1 cellular context compared by ENCODE assay signal in the genomic region with DNA sequence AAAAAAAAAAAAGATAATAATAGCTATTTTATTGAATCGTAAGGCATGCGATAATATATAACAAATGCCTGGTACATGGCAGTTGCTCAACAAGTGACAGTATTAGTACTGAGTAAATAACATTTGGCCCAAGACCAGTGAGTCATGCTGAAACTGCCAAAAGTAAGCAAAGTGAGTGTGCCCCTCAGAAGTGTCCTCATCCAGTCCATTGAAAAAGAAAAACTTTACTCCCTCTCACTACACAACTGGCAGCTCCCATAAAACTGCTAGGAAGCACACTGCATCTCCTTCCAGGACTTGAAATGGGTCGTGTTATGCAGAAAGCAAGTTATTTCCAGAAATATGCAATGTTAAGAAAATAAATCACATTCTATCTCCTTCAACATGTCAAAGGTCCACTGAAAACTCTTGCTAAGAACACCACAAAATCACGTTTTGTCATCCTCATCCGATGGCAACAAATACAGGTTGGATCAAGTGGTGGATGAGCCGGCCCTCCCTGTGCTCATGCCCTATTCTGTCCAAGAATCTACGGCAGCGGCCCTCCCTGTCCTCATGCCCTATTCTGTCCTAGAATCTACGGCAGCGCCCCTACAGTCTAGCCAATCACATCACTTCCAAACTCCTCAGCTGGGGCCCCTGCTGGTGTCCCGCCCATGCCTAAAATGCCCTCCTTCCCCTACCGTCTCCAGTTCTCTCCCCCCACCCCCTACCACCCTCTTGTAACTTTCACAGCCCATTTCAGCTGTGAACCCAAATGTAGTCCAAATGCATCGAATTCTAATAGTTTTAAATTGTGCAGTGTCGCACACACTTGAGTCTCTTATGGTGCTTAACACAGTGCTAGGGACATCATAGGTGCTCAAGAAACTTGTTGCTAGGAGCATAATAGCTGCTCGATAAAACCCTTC.
A peak's percentile ranks its signal among the peaks of the same experiment; 100 is the strongest.
TF ChIP-seq lines count a peak whose summit lies in the region.

No MANE protein-coding gene starts in this region.

TF ChIP-seq in HepG2, 621 proteins besides CTCF, POLR2A, EP300 and RAD21 (continued from another document and continues in another):
- TF ChIP-seq, protein P1, sequence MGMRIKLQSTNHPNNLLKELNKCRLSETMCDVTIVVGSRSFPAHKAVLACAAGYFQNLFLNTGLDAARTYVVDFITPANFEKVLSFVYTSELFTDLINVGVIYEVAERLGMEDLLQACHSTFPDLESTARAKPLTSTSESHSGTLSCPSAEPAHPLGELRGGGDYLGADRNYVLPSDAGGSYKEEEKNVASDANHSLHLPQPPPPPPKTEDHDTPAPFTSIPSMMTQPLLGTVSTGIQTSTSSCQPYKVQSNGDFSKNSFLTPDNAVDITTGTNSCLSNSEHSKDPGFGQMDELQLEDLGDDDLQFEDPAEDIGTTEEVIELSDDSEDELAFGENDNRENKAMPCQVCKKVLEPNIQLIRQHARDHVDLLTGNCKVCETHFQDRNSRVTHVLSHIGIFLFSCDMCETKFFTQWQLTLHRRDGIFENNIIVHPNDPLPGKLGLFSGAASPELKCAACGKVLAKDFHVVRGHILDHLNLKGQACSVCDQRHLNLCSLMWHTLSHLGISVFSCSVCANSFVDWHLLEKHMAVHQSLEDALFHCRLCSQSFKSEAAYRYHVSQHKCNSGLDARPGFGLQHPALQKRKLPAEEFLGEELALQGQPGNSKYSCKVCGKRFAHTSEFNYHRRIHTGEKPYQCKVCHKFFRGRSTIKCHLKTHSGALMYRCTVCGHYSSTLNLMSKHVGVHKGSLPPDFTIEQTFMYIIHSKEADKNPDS (CRISPR knock-in tag; IDR thresholded peaks at IDR 0.05): no peak
- 0 out of 2 replicates have a peak, but pooled peaks have one; percentile 19 for TF ChIP-seq SMC3 (IDR thresholded peaks at IDR 0.05; ENCODE audit: low read length)
- TF ChIP-seq RBAK (CRISPR knock-in tag; IDR thresholded peaks at IDR 0.05): no peak
- TF ChIP-seq ZSCAN12 (CRISPR knock-in tag; IDR thresholded peaks at IDR 0.05): no peak
- 0 out of 2 replicates have a peak, but pooled peaks have one; percentile 26 for TF ChIP-seq ETV6 (CRISPR knock-in tag; conservative IDR thresholded peaks at IDR 0.05)
- TF ChIP-seq TBX2 (CRISPR knock-in tag; IDR thresholded peaks at IDR 0.05; ENCODE audit: borderline replicate concordance): peak; percentile 67; the same call in 1 of the 2 replicates
- TF ChIP-seq HNRNPK (IDR thresholded peaks at IDR 0.05; ENCODE audit: low read depth, low read length, poor library complexity, severe bottlenecking): no peak
- TF ChIP-seq ZNF772 (CRISPR knock-in tag; IDR thresholded peaks at IDR 0.05): 0 out of 2 replicates have a peak, but pooled peaks have one; percentile 40
- no peak for TF ChIP-seq SMARCC2 (IDR thresholded peaks at IDR 0.05)
- TF ChIP-seq, protein P2, sequence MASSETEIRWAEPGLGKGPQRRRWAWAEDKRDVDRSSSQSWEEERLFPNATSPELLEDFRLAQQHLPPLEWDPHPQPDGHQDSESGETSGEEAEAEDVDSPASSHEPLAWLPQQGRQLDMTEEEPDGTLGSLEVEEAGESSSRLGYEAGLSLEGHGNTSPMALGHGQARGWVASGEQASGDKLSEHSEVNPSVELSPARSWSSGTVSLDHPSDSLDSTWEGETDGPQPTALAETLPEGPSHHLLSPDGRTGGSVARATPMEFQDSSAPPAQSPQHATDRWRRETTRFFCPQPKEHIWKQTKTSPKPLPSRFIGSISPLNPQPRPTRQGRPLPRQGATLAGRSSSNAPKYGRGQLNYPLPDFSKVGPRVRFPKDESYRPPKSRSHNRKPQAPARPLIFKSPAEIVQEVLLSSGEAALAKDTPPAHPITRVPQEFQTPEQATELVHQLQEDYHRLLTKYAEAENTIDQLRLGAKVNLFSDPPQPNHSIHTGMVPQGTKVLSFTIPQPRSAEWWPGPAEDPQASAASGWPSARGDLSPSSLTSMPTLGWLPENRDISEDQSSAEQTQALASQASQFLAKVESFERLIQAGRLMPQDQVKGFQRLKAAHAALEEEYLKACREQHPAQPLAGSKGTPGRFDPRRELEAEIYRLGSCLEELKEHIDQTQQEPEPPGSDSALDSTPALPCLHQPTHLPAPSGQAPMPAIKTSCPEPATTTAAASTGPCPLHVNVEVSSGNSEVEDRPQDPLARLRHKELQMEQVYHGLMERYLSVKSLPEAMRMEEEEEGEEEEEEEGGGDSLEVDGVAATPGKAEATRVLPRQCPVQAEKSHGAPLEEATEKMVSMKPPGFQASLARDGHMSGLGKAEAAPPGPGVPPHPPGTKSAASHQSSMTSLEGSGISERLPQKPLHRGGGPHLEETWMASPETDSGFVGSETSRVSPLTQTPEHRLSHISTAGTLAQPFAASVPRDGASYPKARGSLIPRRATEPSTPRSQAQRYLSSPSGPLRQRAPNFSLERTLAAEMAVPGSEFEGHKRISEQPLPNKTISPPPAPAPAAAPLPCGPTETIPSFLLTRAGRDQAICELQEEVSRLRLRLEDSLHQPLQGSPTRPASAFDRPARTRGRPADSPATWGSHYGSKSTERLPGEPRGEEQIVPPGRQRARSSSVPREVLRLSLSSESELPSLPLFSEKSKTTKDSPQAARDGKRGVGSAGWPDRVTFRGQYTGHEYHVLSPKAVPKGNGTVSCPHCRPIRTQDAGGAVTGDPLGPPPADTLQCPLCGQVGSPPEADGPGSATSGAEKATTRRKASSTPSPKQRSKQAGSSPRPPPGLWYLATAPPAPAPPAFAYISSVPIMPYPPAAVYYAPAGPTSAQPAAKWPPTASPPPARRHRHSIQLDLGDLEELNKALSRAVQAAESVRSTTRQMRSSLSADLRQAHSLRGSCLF (CRISPR knock-in tag; IDR thresholded peaks at IDR 0.05; ENCODE audit: borderline replicate concordance): no peak
- TF ChIP-seq, protein P3, sequence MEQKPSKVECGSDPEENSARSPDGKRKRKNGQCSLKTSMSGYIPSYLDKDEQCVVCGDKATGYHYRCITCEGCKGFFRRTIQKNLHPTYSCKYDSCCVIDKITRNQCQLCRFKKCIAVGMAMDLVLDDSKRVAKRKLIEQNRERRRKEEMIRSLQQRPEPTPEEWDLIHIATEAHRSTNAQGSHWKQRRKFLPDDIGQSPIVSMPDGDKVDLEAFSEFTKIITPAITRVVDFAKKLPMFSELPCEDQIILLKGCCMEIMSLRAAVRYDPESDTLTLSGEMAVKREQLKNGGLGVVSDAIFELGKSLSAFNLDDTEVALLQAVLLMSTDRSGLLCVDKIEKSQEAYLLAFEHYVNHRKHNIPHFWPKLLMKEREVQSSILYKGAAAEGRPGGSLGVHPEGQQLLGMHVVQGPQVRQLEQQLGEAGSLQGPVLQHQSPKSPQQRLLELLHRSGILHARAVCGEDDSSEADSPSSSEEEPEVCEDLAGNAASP (CRISPR knock-in tag; IDR thresholded peaks at IDR 0.05; ENCODE audit: borderline replicate concordance): peak; percentile 44; the same call in 1 of the 2 replicates
- TF ChIP-seq MED1 (CRISPR knock-in tag; IDR thresholded peaks at IDR 0.05): 0 out of 2 replicates have a peak, but pooled peaks have one; percentile 14
- 0 out of 2 replicates have a peak, but pooled peaks have one; percentile 19 for TF ChIP-seq GATAD1 (CRISPR knock-in tag; IDR thresholded peaks at IDR 0.05)
- no peak for TF ChIP-seq ZNF781 (CRISPR knock-in tag; IDR thresholded peaks at IDR 0.05; ENCODE audit: borderline replicate concordance, not compliant biosample characterization)
- TF ChIP-seq, protein P4, sequence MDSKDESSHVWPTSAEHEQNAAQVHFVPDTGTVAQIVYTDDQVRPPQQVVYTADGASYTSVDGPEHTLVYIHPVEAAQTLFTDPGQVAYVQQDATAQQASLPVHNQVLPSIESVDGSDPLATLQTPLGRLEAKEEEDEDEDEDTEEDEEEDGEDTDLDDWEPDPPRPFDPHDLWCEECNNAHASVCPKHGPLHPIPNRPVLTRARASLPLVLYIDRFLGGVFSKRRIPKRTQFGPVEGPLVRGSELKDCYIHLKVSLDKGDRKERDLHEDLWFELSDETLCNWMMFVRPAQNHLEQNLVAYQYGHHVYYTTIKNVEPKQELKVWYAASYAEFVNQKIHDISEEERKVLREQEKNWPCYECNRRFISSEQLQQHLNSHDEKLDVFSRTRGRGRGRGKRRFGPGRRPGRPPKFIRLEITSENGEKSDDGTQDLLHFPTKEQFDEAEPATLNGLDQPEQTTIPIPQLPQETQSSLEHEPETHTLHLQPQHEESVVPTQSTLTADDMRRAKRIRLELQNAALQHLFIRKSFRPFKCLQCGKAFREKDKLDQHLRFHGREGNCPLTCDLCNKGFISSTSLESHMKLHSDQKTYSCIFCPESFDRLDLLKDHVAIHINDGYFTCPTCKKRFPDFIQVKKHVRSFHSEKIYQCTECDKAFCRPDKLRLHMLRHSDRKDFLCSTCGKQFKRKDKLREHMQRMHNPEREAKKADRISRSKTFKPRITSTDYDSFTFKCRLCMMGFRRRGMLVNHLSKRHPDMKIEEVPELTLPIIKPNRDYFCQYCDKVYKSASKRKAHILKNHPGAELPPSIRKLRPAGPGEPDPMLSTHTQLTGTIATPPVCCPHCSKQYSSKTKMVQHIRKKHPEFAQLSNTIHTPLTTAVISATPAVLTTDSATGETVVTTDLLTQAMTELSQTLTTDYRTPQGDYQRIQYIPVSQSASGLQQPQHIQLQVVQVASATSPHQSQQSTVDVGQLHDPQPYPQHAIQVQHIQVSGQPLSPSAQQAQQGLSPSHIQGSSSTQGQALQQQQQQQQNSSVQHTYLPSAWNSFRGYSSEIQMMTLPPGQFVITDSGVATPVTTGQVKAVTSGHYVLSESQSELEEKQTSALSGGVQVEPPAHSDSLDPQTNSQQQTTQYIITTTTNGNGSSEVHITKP (CRISPR knock-in tag; IDR thresholded peaks at IDR 0.05; ENCODE audit: low read depth): peak; percentile 93
- TF ChIP-seq, protein P5, sequence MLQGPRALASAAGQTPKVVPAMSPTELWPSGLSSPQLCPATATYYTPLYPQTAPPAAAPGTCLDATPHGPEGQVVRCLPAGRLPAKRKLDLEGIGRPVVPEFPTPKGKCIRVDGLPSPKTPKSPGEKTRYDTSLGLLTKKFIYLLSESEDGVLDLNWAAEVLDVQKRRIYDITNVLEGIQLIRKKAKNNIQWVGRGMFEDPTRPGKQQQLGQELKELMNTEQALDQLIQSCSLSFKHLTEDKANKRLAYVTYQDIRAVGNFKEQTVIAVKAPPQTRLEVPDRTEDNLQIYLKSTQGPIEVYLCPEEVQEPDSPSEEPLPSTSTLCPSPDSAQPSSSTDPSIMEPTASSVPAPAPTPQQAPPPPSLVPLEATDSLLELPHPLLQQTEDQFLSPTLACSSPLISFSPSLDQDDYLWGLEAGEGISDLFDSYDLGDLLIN (CRISPR knock-in tag; IDR thresholded peaks at IDR 0.05; ENCODE audit: borderline replicate concordance): no peak
- TF ChIP-seq FOSL2 (CRISPR knock-in tag; IDR thresholded peaks at IDR 0.05): peak; percentile 98
- TF ChIP-seq SCMH1 (CRISPR knock-in tag; IDR thresholded peaks at IDR 0.05; ENCODE audit: borderline replicate concordance): no peak
- TF ChIP-seq ZNF335 (CRISPR knock-in tag; IDR thresholded peaks at IDR 0.05): 0 out of 2 replicates have a peak, but pooled peaks have one; percentile 57
- 0 out of 2 replicates have a peak, but pooled peaks have one; percentile 47 for TF ChIP-seq ZKSCAN8 (CRISPR knock-in tag; IDR thresholded peaks at IDR 0.05; ENCODE audit: borderline replicate concordance)
- TF ChIP-seq, protein P6, sequence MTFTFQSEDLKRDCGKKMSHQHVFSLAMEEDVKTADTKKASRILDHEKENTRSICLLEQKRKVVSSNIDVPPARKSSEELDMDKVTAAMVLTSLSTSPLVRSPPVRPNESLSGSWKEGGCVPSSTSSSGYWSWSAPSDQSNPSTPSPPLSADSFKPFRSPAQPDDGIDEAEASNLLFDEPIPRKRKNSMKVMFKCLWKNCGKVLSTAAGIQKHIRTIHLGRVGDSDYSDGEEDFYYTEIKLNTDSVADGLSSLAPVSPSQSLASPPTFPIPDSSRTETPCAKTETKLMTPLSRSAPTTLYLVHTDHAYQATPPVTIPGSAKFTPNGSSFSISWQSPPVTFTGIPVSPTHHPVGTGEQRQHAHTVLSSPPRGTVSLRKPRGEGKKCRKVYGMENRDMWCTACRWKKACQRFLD (CRISPR knock-in tag; IDR thresholded peaks at IDR 0.05; ENCODE audit: borderline replicate concordance): no peak
- no peak for TF ChIP-seq AHR (CRISPR knock-in tag; IDR thresholded peaks at IDR 0.05)
- TF ChIP-seq PPARG (CRISPR knock-in tag; conservative IDR thresholded peaks at IDR 0.05): no peak
- TF ChIP-seq RXRB (CRISPR knock-in tag; IDR thresholded peaks at IDR 0.05; ENCODE audit: borderline replicate concordance): peak; percentile 45; the same call in 1 of the 2 replicates
- TF ChIP-seq GABPA (IDR thresholded peaks at IDR 0.05; ENCODE audit: low read depth, low read length): no peak
- TF ChIP-seq GABPA (CRISPR knock-in tag; IDR thresholded peaks at IDR 0.05; ENCODE audit: low read depth): no peak
- peak; percentile 52; the same call in 1 of the 2 replicates for TF ChIP-seq NFE2L2 (IDR thresholded peaks at IDR 0.05; ENCODE audit: low read length)
- 0 out of 2 replicates have a peak, but pooled peaks have one; percentile 24 for TF ChIP-seq KAT8 (CRISPR knock-in tag; IDR thresholded peaks at IDR 0.05)
- TF ChIP-seq SOX6 (IDR thresholded peaks at IDR 0.05): no peak
- peak; percentile 43; the same call in 1 of the 2 replicates for TF ChIP-seq SOX6 (CRISPR knock-in tag; IDR thresholded peaks at IDR 0.05)
- no peak for TF ChIP-seq ZNF138 (CRISPR knock-in tag; IDR thresholded peaks at IDR 0.05; ENCODE audit: low read depth)
- no peak for TF ChIP-seq RFX5 (IDR thresholded peaks at IDR 0.05; ENCODE audit: low read depth, low read length)
- TF ChIP-seq SOX13 (IDR thresholded peaks at IDR 0.05): 0 out of 2 replicates have a peak, but pooled peaks have one; percentile 26
- TF ChIP-seq SOX13 (CRISPR knock-in tag; conservative IDR thresholded peaks at IDR 0.05 in 1 of 2, IDR thresholded peaks at IDR 0.05 in 1 of 2): peak in 1 of 2 experiments; percentile 70; a peak in 1 of 4 replicates
- TF ChIP-seq KDM2A (CRISPR knock-in tag; IDR thresholded peaks at IDR 0.05; ENCODE audit: borderline replicate concordance, low read depth): 0 out of 2 replicates have a peak, but pooled peaks have one; percentile 21
- TF ChIP-seq, protein P7, sequence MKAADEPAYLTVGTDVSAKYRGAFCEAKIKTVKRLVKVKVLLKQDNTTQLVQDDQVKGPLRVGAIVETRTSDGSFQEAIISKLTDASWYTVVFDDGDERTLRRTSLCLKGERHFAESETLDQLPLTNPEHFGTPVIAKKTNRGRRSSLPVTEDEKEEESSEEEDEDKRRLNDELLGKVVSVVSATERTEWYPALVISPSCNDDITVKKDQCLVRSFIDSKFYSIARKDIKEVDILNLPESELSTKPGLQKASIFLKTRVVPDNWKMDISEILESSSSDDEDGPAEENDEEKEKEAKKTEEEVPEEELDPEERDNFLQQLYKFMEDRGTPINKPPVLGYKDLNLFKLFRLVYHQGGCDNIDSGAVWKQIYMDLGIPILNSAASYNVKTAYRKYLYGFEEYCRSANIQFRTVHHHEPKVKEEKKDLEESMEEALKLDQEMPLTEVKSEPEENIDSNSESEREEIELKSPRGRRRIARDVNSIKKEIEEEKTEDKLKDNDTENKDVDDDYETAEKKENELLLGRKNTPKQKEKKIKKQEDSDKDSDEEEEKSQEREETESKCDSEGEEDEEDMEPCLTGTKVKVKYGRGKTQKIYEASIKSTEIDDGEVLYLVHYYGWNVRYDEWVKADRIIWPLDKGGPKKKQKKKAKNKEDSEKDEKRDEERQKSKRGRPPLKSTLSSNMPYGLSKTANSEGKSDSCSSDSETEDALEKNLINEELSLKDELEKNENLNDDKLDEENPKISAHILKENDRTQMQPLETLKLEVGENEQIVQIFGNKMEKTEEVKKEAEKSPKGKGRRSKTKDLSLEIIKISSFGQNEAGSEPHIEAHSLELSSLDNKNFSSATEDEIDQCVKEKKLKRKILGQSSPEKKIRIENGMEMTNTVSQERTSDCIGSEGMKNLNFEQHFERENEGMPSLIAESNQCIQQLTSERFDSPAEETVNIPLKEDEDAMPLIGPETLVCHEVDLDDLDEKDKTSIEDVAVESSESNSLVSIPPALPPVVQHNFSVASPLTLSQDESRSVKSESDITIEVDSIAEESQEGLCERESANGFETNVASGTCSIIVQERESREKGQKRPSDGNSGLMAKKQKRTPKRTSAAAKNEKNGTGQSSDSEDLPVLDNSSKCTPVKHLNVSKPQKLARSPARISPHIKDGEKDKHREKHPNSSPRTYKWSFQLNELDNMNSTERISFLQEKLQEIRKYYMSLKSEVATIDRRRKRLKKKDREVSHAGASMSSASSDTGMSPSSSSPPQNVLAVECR (CRISPR knock-in tag; IDR thresholded peaks at IDR 0.05; ENCODE audit: borderline replicate concordance): peak; percentile 50; the same call in 1 of the 2 replicates
